ENCODE assay signal across 10 cellular contexts in genomic region chr22:27512283-27512761, GRCh38.
DNase-seq lines count a peak whose midpoint lies in the region; ATAC-seq and TF ChIP-seq lines count a peak whose summit lies in the region.
"Had no signal": no experiment of that assay in that cellular context is flagged by ENCODE, and none has a peak within 500 bp of the region (broad histone marks: within the 10 kb centered on the region; RNA-seq: fewer than 3 reads in every experiment).

No MANE protein-coding gene starts in this region.

- H3K9me3 Mint-ChIP-seq in HFFc6: no peaks in the 10 kb centered on the region
- H3K9me3 Mint-ChIP-seq in activated T-helper 2 cell treated with anti-CD3 and anti-CD28 coated beads, Interferon-gamma antibody, Interleukin-2, Interleukin-4, amounts not matched to agents 10 μg/mL and 5 μg/mL and 100 μg/mL, durations not matched to agents 14 hours and 24 hours and 36 hours: no peaks in the 10 kb centered on the region

- peaks cover 55% of the 10 kb centered on the region for H3K4me1 Mint-ChIP-seq in HFFc6 (ENCODE audit: low read depth)
- no peaks in the 10 kb centered on the region for H3K4me1 Mint-ChIP-seq in T-helper 17 cell
- no peaks in the 10 kb centered on the region for H3K4me1 Mint-ChIP-seq in activated T-helper 2 cell treated with anti-CD3 and anti-CD28 coated beads, Interferon-gamma antibody, Interleukin-2, Interleukin-4, amounts not matched to agents 10 μg/mL and 5 μg/mL and 100 μg/mL, durations not matched to agents 14 hours and 24 hours and 36 hours (ENCODE audit: low read depth)
- H3K4me1 Mint-ChIP-seq: IgD-negative memory B cell had no signal

- peak overlapping the region; percentile 49 for H3K27ac ChIP-seq in brain microvascular endothelial cell

- ATAC-seq in left ventricle myocardium superior (peak; percentile 81), GM21367 (IDR thresholded peaks at IDR 0.05; ENCODE audit: unreplicated experiment) (no peak), T-helper 17 cell (no peak)

- in situ Hi-C loops in brain microvascular endothelial cell (cut with HindIII; ENCODE audit: low pct_ligation_motif_present, low sequenced_read_pairs): no loop called here

- no peaks in the 10 kb centered on the region for H3K9me3 ChIP-seq in T-helper 17 cell (ENCODE audit: control insufficient read depth, low read length, poor library complexity, severe bottlenecking)

- intact Hi-C loops in left ventricle myocardium superior (cut with micrococcal nuclease): no loop called here
- intact Hi-C loops in activated T-helper 2 cell treated with anti-CD3 and anti-CD28 coated beads, Interferon-gamma antibody, Interleukin-2, Interleukin-4, amounts not matched to agents 10 μg/mL and 5 μg/mL and 100 μg/mL, durations not matched to agents 14 hours and 24 hours and 36 hours (cut with micrococcal nuclease): no loop called here

- H3K27me3 Mint-ChIP-seq in HFFc6 (ENCODE audit: insufficient read depth) (no peaks in the 10 kb centered on the region), T-helper 17 cell (no peaks in the 10 kb centered on the region)
- no peaks in the 10 kb centered on the region for H3K27me3 Mint-ChIP-seq in activated T-helper 2 cell treated with anti-CD3 and anti-CD28 coated beads, Interferon-gamma antibody, Interleukin-2, Interleukin-4, amounts not matched to agents 10 μg/mL and 5 μg/mL and 100 μg/mL, durations not matched to agents 14 hours and 24 hours and 36 hours (ENCODE audit: low read depth)

- DNase-seq in HFFc6: peak; percentile 92
- DNase-seq in brain microvascular endothelial cell: peak; percentile 97
- peak; percentile 89 for DNase-seq in left ventricle myocardium superior
- peak; percentile 88 for DNase-seq in smooth muscle cell of the brain vasculature (ENCODE audit: low read depth, low spot score)
- DNase-seq in T-helper 17 cell: no peak
- DNase-seq in NCI-H2227 treated with DMSO at 0.1 percent for 48 hours (lab: John Stamatoyannopoulos, UW): no peak
- DNase-seq in activated T-helper 2 cell treated with anti-CD3 and anti-CD28 coated beads, Interferon-gamma antibody, Interleukin-2, Interleukin-4, amounts not matched to agents 10 μg/mL and 5 μg/mL and 100 μg/mL, durations not matched to agents 14 hours and 24 hours and 36 hours (ENCODE audit: low spot score): no peak
- DNase-seq: glutamatergic neuron had no signal

- H3K4me3 ChIP-seq in brain microvascular endothelial cell (ENCODE audit: low read depth, low read length): no peak overlapping the region

- H3K4me3 Mint-ChIP-seq in HFFc6: peak overlapping the region; percentile 55
- H3K4me3 Mint-ChIP-seq in T-helper 17 cell: no peak overlapping the region
- H3K4me3 Mint-ChIP-seq in activated T-helper 2 cell treated with anti-CD3 and anti-CD28 coated beads, Interferon-gamma antibody, Interleukin-2, Interleukin-4, amounts not matched to agents 10 μg/mL and 5 μg/mL and 100 μg/mL, durations not matched to agents 14 hours and 24 hours and 36 hours (ENCODE audit: low read depth): no peak overlapping the region
- H3K4me3 Mint-ChIP-seq: IgD-negative memory B cell had no signal

- H3K36me3 ChIP-seq in brain microvascular endothelial cell (replicated peaks): no peaks in the 10 kb centered on the region

- TF ChIP-seq CTCF in HFFc6 (IDR thresholded peaks at IDR 0.05) (no peak), brain microvascular endothelial cell (IDR thresholded peaks at IDR 0.05; ENCODE audit: low read depth, low read length, missing control alignments) (no peak)

- no peaks in the 10 kb centered on the region for H3K36me3 Mint-ChIP-seq in HFFc6 (ENCODE audit: low read depth)
- no peaks in the 10 kb centered on the region for H3K36me3 Mint-ChIP-seq in T-helper 17 cell (ENCODE audit: low read depth)
- H3K36me3 Mint-ChIP-seq in activated T-helper 2 cell treated with anti-CD3 and anti-CD28 coated beads, Interferon-gamma antibody, Interleukin-2, Interleukin-4, amounts not matched to agents 10 μg/mL and 5 μg/mL and 100 μg/mL, durations not matched to agents 14 hours and 24 hours and 36 hours (ENCODE audit: low read depth): no peaks in the 10 kb centered on the region
- H3K36me3 Mint-ChIP-seq: IgD-negative memory B cell had no signal

- peak overlapping the region; percentile 79 for H3K27ac Mint-ChIP-seq in HFFc6
- no peak overlapping the region for H3K27ac Mint-ChIP-seq in T-helper 17 cell
- H3K27ac Mint-ChIP-seq in activated T-helper 2 cell treated with anti-CD3 and anti-CD28 coated beads, Interferon-gamma antibody, Interleukin-2, Interleukin-4, amounts not matched to agents 10 μg/mL and 5 μg/mL and 100 μg/mL, durations not matched to agents 14 hours and 24 hours and 36 hours: no peak overlapping the region
- H3K27ac Mint-ChIP-seq: IgD-negative memory B cell had no signal

- no peaks in the 10 kb centered on the region for H3K27me3 ChIP-seq in brain microvascular endothelial cell (replicated peaks)

Comparison
In these comparisons a context has a peak if more than half of its experiments do, and no peak if none do; other contexts are left out.
1. DNase-seq: peak in HFFc6 (single experiment), brain microvascular endothelial cell (single experiment), left ventricle myocardium superior (single experiment) and smooth muscle cell of the brain vasculature (single experiment); none in T-helper 17 cell (0 of 3), NCI-H2227 treated with DMSO at 0.1 percent for 48 hours (single experiment) and activated T-helper 2 cell treated with anti-CD3 and anti-CD28 coated beads, Interferon-gamma antibody, Interleukin-2, Interleukin-4, amounts not matched to agents 10 μg/mL and 5 μg/mL and 100 μg/mL, durations not matched to agents 14 hours and 24 hours and 36 hours (single experiment).